ENCODE assay signal across 21 cellular contexts in the genomic region with DNA sequence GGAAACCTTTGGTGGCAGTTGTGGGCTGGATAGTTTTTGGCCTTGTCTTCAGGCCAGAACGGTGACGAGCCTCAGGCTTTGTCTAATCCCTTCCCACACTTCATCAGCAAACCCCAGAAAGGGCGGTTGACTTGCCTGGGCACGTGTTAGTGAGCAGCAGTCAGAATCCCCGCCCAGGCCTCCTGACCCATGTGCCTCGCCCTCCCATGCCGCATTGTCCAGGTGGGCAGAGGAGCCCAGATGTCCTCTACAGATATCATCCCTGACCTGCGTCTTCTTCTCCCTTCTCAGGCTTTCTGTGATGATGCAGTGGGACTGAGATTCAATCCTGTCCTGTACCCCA.
A peak's percentile ranks its signal among the peaks of the same experiment; 100 is the strongest.
DNase-seq lines count a peak whose midpoint lies in the region; ATAC-seq and TF ChIP-seq lines count a peak whose summit lies in the region.
"Had no signal": no experiment of that assay in that cellular context is flagged by ENCODE, and none has a peak within 500 bp of the region (broad histone marks: within the 10 kb centered on the region; RNA-seq: fewer than 3 reads in every experiment).

No MANE protein-coding gene starts in this region.

- H3K36me3 Mint-ChIP-seq in H9 (ENCODE audit: insufficient read depth in 1 of 3, low read depth in 3 of 3): peaks cover 8 to 51% (median 38%) of the 10 kb centered on the region in 3 experiments; a peak in 6 of 7 replicates
- H3K36me3 Mint-ChIP-seq in activated T-helper 17 cell treated with anti-CD3 and anti-CD28 coated beads, Interleukin-2, amount 50 U/mL, for 72 hours (ENCODE audit: low read depth): peaks cover 62% of the 10 kb centered on the region

- no CpG with 5 or more reads among the region's 8 CpGs for WGBS in H9 (ENCODE audit: extremely low coverage, insufficient read length, low lambda C conversion rate)
- WGBS in spleen, 5 donors: 85 to 96% (median 93%) methylated on average over 8 of the region's 8 CpGs

- intact Hi-C loops in spleen (cut with DNase I; ENCODE audit: low total_unique reads): no loop called here

- H3K18ac ChIP-seq in H9 (ENCODE audit: insufficient read length, low read depth, low read length): no peak overlapping the region

- H3K4me1 ChIP-seq in H9 (ENCODE audit: insufficient read depth, low read length) (no peaks in the 10 kb centered on the region), spleen (no peaks in the 10 kb centered on the region)

- H3K4me3 ChIP-seq in spleen: no peak overlapping the region
- H3K4me3 ChIP-seq: K562, SJSA1 had no signal

- no peak overlapping the region for H4K91ac ChIP-seq in H9 (ENCODE audit: insufficient read length, low read depth, low read length)

- no peaks in the 10 kb centered on the region for H3K79me1 ChIP-seq in H9 (ENCODE audit: insufficient read depth, low read depth, low read length, poor library complexity, severe bottlenecking)

- H3T11ph ChIP-seq in H9 (ENCODE audit: low read length): no peak overlapping the region

- no peak overlapping the region for H2BK15ac ChIP-seq in H9 (ENCODE audit: low read depth, low read length)

- no peaks in the 10 kb centered on the region for H3K4me1 Mint-ChIP-seq in H9
- H3K4me1 Mint-ChIP-seq in activated T-helper 17 cell treated with anti-CD3 and anti-CD28 coated beads, Interleukin-2, amount 50 U/mL, for 72 hours: no peaks in the 10 kb centered on the region

- H2BK12ac ChIP-seq in H9 (ENCODE audit: insufficient read length, low read depth, low read length): no peak overlapping the region

- peak overlapping the region in 1 of 3 experiments; percentile 80; a peak in 2 of 7 replicates for H3K27ac Mint-ChIP-seq in H9
- H3K27ac Mint-ChIP-seq in activated T-helper 17 cell treated with anti-CD3 and anti-CD28 coated beads, Interleukin-2, amount 50 U/mL, for 72 hours: peak overlapping the region; percentile 76

- no peak overlapping the region for H3K23ac ChIP-seq in H9 (ENCODE audit: insufficient read length, low read depth, low read length)

- H3K27ac ChIP-seq in H9 (ENCODE audit: insufficient read length, low read depth, low read length) (no peak overlapping the region), spleen (no peak overlapping the region)
- H3K27ac ChIP-seq: SJSA1 had no signal

- H2AFZ ChIP-seq in H9 (ENCODE audit: low read length): no peak overlapping the region

- H4K5ac ChIP-seq in H9 (ENCODE audit: insufficient read length, low read depth, low read length): no peak overlapping the region

- no peak overlapping the region for H3K4ac ChIP-seq in H9 (ENCODE audit: low read depth, low read length)

- no peak overlapping the region for H4K8ac ChIP-seq in H9 (replicated peaks; ENCODE audit: insufficient read length, low read depth, low read length)

- no peaks in the 10 kb centered on the region for H3K9me3 Mint-ChIP-seq in H9
- H3K9me3 Mint-ChIP-seq in activated T-helper 17 cell treated with anti-CD3 and anti-CD28 coated beads, Interleukin-2, amount 50 U/mL, for 72 hours: no peaks in the 10 kb centered on the region

- TF ChIP-seq POLR2A in spleen (IDR thresholded peaks at IDR 0.05): no peak

- no peaks in the 10 kb centered on the region for H4K20me1 ChIP-seq in H9 (ENCODE audit: control insufficient read depth, insufficient read depth, insufficient read length)

- ATAC-seq in activated T-helper 17 cell treated with anti-CD3 and anti-CD28 coated beads, Interleukin-2, amount 50 U/mL, for 72 hours (replicated peaks): no peak
- ATAC-seq in esophagus mucosa: peak; percentile 86
- no peak for ATAC-seq in HG03159 (IDR thresholded peaks at IDR 0.05; ENCODE audit: unreplicated experiment)
- ATAC-seq: K562 had no signal

- H3K23me2 ChIP-seq in H9 (ENCODE audit: insufficient read length, low read depth, low read length, poor library complexity, severe bottlenecking): no peaks in the 10 kb centered on the region

- no peak overlapping the region for H2BK20ac ChIP-seq in H9 (ENCODE audit: low read depth, low read length, poor library complexity, severe bottlenecking)

- no peak overlapping the region for H3K4me3 Mint-ChIP-seq in H9
- no peak overlapping the region for H3K4me3 Mint-ChIP-seq in activated T-helper 17 cell treated with anti-CD3 and anti-CD28 coated beads, Interleukin-2, amount 50 U/mL, for 72 hours

- TF ChIP-seq CTCF in H9 (conservative IDR thresholded peaks at IDR 0.05) (no peak), spleen (IDR thresholded peaks at IDR 0.05 in 8 of 11, conservative IDR thresholded peaks at IDR 0.05 in 3 of 11) (no peak)

- no peaks in the 10 kb centered on the region for H3K79me2 ChIP-seq in H9 (ENCODE audit: insufficient read depth, low read length)

- no peak overlapping the region for H2BK120ac ChIP-seq in H9 (ENCODE audit: low read depth, low read length, poor library complexity, severe bottlenecking)

- H3K9me3 ChIP-seq in H9 (ENCODE audit: control insufficient read depth, low read depth, low read length) (no peaks in the 10 kb centered on the region), spleen (no peaks in the 10 kb centered on the region)
- H3K9me3 ChIP-seq: SJSA1 had no signal

- H3K9ac ChIP-seq in H9 (ENCODE audit: extremely low read depth, insufficient read length, low read length): no peak overlapping the region

- H3K27me3 ChIP-seq in H9 (ENCODE audit: insufficient read depth, low read length) (no peaks in the 10 kb centered on the region), spleen (replicated peaks in 1 of 7) (no peaks in the 10 kb centered on the region)
- H3K27me3 ChIP-seq: SJSA1 had no signal

- peaks cover 0 to 59% (median 10%) of the 10 kb centered on the region in 6 donors for H3K36me3 ChIP-seq in spleen
- H3K36me3 ChIP-seq: SJSA1 had no signal

- DNase-seq in H9 (peak; percentile 17), spleen (peak; percentile 33)
- DNase-seq in stimulated activated CD4-positive, alpha-beta T cell treated with anti-CD3 and anti-CD28 coated beads, Interleukin-1b, Interleukin-23, amount 100 ng/mL, for 48 hours: no peak
- no peak for DNase-seq in stimulated activated naive CD4-positive, alpha-beta T cell (lab: John Stamatoyannopoulos, UW)
- DNase-seq: Calu3, DMS79 treated with DMSO at 0.1 percent for 48 hours, GF-D8, Kasumi-1, MV-4-11, NCI-H1105, NCI-H1436 treated with DMSO at 0.1 percent for 48 hours, NCI-H187 treated with DMSO at 0.1 percent for 48 hours, NCI-H2171 treated with DMSO at 0.1 percent for 48 hours, NCI-H524, NCI-H774, Right ventricle myocardium superior had no signal

- H3K56ac ChIP-seq in H9 (ENCODE audit: insufficient read length, low read depth, low read length): no peak overlapping the region

- H3K27me3 Mint-ChIP-seq in H9 (ENCODE audit: low read depth): no peaks in the 10 kb centered on the region
- H3K27me3 Mint-ChIP-seq in activated T-helper 17 cell treated with anti-CD3 and anti-CD28 coated beads, Interleukin-2, amount 50 U/mL, for 72 hours: no peaks in the 10 kb centered on the region

- H3K4me2 ChIP-seq in H9 (ENCODE audit: insufficient read depth, insufficient read length, low read length): no peak overlapping the region

- H2BK5ac ChIP-seq in H9 (ENCODE audit: insufficient read length, low read length): no peak overlapping the region

- no peak overlapping the region for H3K14ac ChIP-seq in H9 (ENCODE audit: insufficient read depth, low read length)

- no peak overlapping the region for H2AK5ac ChIP-seq in H9 (ENCODE audit: insufficient read length, low read length)

Comparison
In these comparisons a context has a peak if more than half of its experiments do, and no peak if none do; other contexts are left out.
1. DNase-seq: peak in H9 (single experiment) and spleen (single experiment); none in stimulated activated CD4-positive, alpha-beta T cell treated with anti-CD3 and anti-CD28 coated beads, Interleukin-1b, Interleukin-23, amount 100 ng/mL, for 48 hours (single experiment) and stimulated activated naive CD4-positive, alpha-beta T cell (0 of 6).